21 cellular contexts compared by ENCODE assay signal in the genomic region with DNA sequence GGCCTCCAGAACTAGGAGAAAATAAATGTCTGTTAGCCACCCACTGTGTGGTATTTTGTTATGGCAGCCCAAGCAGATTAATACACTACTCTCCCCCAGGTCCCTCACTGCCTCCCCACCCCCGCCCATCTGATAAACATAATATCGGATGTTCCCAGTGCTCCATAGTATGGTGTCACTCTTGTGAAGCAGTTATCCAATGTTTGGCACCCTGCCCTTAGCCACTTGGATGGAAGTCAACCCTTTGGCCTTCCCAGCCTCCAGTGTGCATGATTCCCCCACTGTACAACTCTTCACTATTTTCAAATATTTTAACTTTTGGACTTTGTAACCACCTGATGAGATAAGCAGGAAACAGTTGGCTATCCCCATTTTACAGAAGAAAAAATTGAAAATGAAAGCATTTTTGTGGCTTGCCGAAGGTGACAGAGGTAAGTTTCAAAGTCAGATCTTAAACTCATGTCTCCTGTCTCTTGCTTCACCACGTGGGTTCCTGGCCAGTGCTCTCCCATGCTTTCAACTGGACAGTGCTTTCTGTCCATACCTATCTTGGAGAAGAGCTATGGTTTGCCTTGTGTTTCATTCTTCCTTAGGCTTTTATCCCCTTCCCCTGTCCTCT. TPM values are rescaled to one million over a fixed set of nuclear protein-coding genes. Genes with fewer than 3 reads are reported as not detected.
DNase-seq lines count a peak whose midpoint lies in the region; ATAC-seq and TF ChIP-seq lines count a peak whose summit lies in the region.
"Had no signal": no experiment of that assay in that cellular context is flagged by ENCODE, and none has a peak within 500 bp of the region (broad histone marks: within the 10 kb centered on the region; RNA-seq: fewer than 3 reads in every experiment).

No MANE protein-coding gene starts in this region.

- peaks cover 33% of the 10 kb centered on the region for H3K4me1 Mint-ChIP-seq in activated CD8-positive, alpha-beta memory T cell treated with anti-CD3 and anti-CD28 coated beads, Interleukin-2, amount 10 ng/mL, durations not matched to agents 7 days and 5 days
- peaks cover 34 to 35% of the 10 kb centered on the region in 2 donors for H3K4me1 Mint-ChIP-seq in effector memory CD8-positive, alpha-beta T cell (ENCODE audit: low read depth in 2 of 2)
- peaks cover 32% of the 10 kb centered on the region for H3K4me1 Mint-ChIP-seq in stimulated activated effector memory CD8-positive, alpha-beta T cell treated with anti-CD3 and anti-CD28 coated beads, Interleukin-12 subunit alpha, Interleukin-12 subunit beta, amount 100 ng/mL, for 72 hours
- H3K4me1 Mint-ChIP-seq in HFFc6 (ENCODE audit: low read depth), result peaks cover 16% of the 10 kb centered on the region

- H3K9me3 Mint-ChIP-seq in activated CD8-positive, alpha-beta memory T cell treated with anti-CD3 and anti-CD28 coated beads, Interleukin-2, amount 10 ng/mL, durations not matched to agents 7 days and 5 days (ENCODE audit: low read depth), result peaks cover 15% of the 10 kb centered on the region
- peaks cover 8 to 14% of the 10 kb centered on the region in 2 donors for H3K9me3 Mint-ChIP-seq in effector memory CD8-positive, alpha-beta T cell
- peaks cover 14% of the 10 kb centered on the region for H3K9me3 Mint-ChIP-seq in stimulated activated effector memory CD8-positive, alpha-beta T cell treated with anti-CD3 and anti-CD28 coated beads, Interleukin-12 subunit alpha, Interleukin-12 subunit beta, amount 100 ng/mL, for 72 hours
- peaks cover 13% of the 10 kb centered on the region for H3K9me3 Mint-ChIP-seq in HFFc6

- ATAC-seq in activated CD8-positive, alpha-beta memory T cell treated with anti-CD3 and anti-CD28 coated beads, Interleukin-2, amount 10 ng/mL, durations not matched to agents 7 days and 5 days, result peak; percentile 59
- no peak for ATAC-seq in effector memory CD8-positive, alpha-beta T cell (replicated peaks)
- ATAC-seq in stimulated activated effector memory CD8-positive, alpha-beta T cell treated with anti-CD3 and anti-CD28 coated beads, Interleukin-12 subunit alpha, Interleukin-12 subunit beta, amount 100 ng/mL, for 72 hours, result no peak
- ATAC-seq in GM21390 (IDR thresholded peaks at IDR 0.05; ENCODE audit: unreplicated experiment), result no peak
- ATAC-seq: HCT116; stimulated activated naive CD8-positive, alpha-beta T cell treated with anti-CD3 and anti-CD28 coated beads, Interleukin-15, Interleukin-2, amounts not matched to agents 100 U/mL and 50 U/mL, for 24 hours had no signal

- peaks cover 24% of the 10 kb centered on the region for H3K36me3 Mint-ChIP-seq in activated CD8-positive, alpha-beta memory T cell treated with anti-CD3 and anti-CD28 coated beads, Interleukin-2, amount 10 ng/mL, durations not matched to agents 7 days and 5 days
- H3K36me3 Mint-ChIP-seq in effector memory CD8-positive, alpha-beta T cell (ENCODE audit: insufficient read depth), result no peaks in the 10 kb centered on the region
- H3K36me3 Mint-ChIP-seq in stimulated activated effector memory CD8-positive, alpha-beta T cell treated with anti-CD3 and anti-CD28 coated beads, Interleukin-12 subunit alpha, Interleukin-12 subunit beta, amount 100 ng/mL, for 72 hours, result no peaks in the 10 kb centered on the region
- H3K36me3 Mint-ChIP-seq in HFFc6 (ENCODE audit: low read depth), result peaks cover 21% of the 10 kb centered on the region

- CTCF ChIA-PET in activated CD8-positive, alpha-beta memory T cell treated with anti-CD3 and anti-CD28 coated beads, Interleukin-2, amount 10 ng/mL, durations not matched to agents 7 days and 5 days (lab: Charles Lee), result interaction anchor here (2.6 kb wide), 1 partner anchor 11 kb away, joined by 6 read pairs; no protein-coding TSS in a partner anchor

- H3K27ac Mint-ChIP-seq in activated CD8-positive, alpha-beta memory T cell treated with anti-CD3 and anti-CD28 coated beads, Interleukin-2, amount 10 ng/mL, durations not matched to agents 7 days and 5 days, result no peak overlapping the region
- peak overlapping the region; percentile 72 to 86 for H3K27ac Mint-ChIP-seq in effector memory CD8-positive, alpha-beta T cell
- H3K27ac Mint-ChIP-seq in stimulated activated effector memory CD8-positive, alpha-beta T cell treated with anti-CD3 and anti-CD28 coated beads, Interleukin-12 subunit alpha, Interleukin-12 subunit beta, amount 100 ng/mL, for 72 hours, result peak overlapping the region; percentile 43
- no peak overlapping the region for H3K27ac Mint-ChIP-seq in HFFc6
- H3K27ac Mint-ChIP-seq: activated naive CD8-positive, alpha-beta T cell treated with anti-CD3 and anti-CD28 coated beads for 36 hours had no signal

- no peak for TF ChIP-seq CTCF in GM10266 (IDR thresholded peaks at IDR 0.05; ENCODE audit: control insufficient read depth, insufficient read depth, low read depth, missing control alignments)
- no peak for TF ChIP-seq CTCF in HFFc6 (IDR thresholded peaks at IDR 0.05)

- H3K27me3 Mint-ChIP-seq in activated CD8-positive, alpha-beta memory T cell treated with anti-CD3 and anti-CD28 coated beads, Interleukin-2, amount 10 ng/mL, durations not matched to agents 7 days and 5 days, result no peaks in the 10 kb centered on the region
- no peaks in the 10 kb centered on the region for H3K27me3 Mint-ChIP-seq in effector memory CD8-positive, alpha-beta T cell
- H3K27me3 Mint-ChIP-seq in HFFc6 (ENCODE audit: insufficient read depth), result peaks cover 1% of the 10 kb centered on the region; the same call in 1 of the 2 replicates
- H3K27me3 Mint-ChIP-seq: activated naive CD8-positive, alpha-beta T cell treated with anti-CD3 and anti-CD28 coated beads for 36 hours had no signal

- DNase-seq in activated CD8-positive, alpha-beta memory T cell treated with anti-CD3 and anti-CD28 coated beads, Interleukin-2, amount 10 ng/mL, durations not matched to agents 7 days and 5 days, result peak; percentile 37
- no peak for DNase-seq in activated CD8-positive, alpha-beta memory T cell treated with anti-CD3 and anti-CD28 coated beads for 24 hours
- DNase-seq in M059J (ENCODE audit: low read depth) (peak; percentile 9), GM10266 (ENCODE audit: extremely low spot score) (no peak), HFFc6 (no peak)
- DNase-seq in effector memory CD8-positive, alpha-beta T cell, result no peak
- no peak for DNase-seq in stimulated activated effector memory CD8-positive, alpha-beta T cell treated with anti-CD3 and anti-CD28 coated beads, Interleukin-12 subunit alpha, Interleukin-12 subunit beta, amount 100 ng/mL, for 72 hours (ENCODE audit: low spot score in 2 of 2)
- DNase-seq: activated CD4-positive, alpha-beta T cell treated with anti-CD3 and anti-CD28 coated beads for 4 hours; activated naive CD8-positive, alpha-beta T cell treated with anti-CD3 and anti-CD28 coated beads for 36 hours; activated T-cell treated with anti-CD3 and anti-CD28 coated beads, Interleukin-2, amount 50 U/mL, for 1 hour; erythroblast; Karpas-422; NCI-H2171; NCI-H748 treated with DMSO at 0.1 percent for 48 hours; retina; stimulated activated naive CD8-positive, alpha-beta T cell treated with anti-CD3 and anti-CD28 coated beads, Interleukin-15, Interleukin-2, amounts not matched to agents 100 U/mL and 50 U/mL, for 24 hours; trophoblast cell had no signal

- H3K4me3 Mint-ChIP-seq in activated CD8-positive, alpha-beta memory T cell treated with anti-CD3 and anti-CD28 coated beads, Interleukin-2, amount 10 ng/mL, durations not matched to agents 7 days and 5 days, result no peak overlapping the region
- H3K4me3 Mint-ChIP-seq in effector memory CD8-positive, alpha-beta T cell, result peak overlapping the region; percentile 33 to 58
- peak overlapping the region; percentile 3 for H3K4me3 Mint-ChIP-seq in stimulated activated effector memory CD8-positive, alpha-beta T cell treated with anti-CD3 and anti-CD28 coated beads, Interleukin-12 subunit alpha, Interleukin-12 subunit beta, amount 100 ng/mL, for 72 hours
- H3K4me3 Mint-ChIP-seq in HFFc6, result no peak overlapping the region
- H3K4me3 Mint-ChIP-seq: activated naive CD8-positive, alpha-beta T cell treated with anti-CD3 and anti-CD28 coated beads for 36 hours; neural progenitor cell had no signal

RNA-seq across cellular contexts. Expression of a gene that starts 53.2 kb away (rescaled TPM):
- total RNA-seq in activated CD8-positive, alpha-beta memory T cell treated with anti-CD3 and anti-CD28 coated beads, Interleukin-2, amount 10 ng/mL, durations not matched to agents 7 days and 5 days, result not detected
- total RNA-seq in M059J (2014; rRNA removed; shearing (Covaris generic)), result 7.0 and 9.9 TPM in 2 replicates
- under 1 TPM; 0.02 to 0.13 (median 0.06) TPM for total RNA-seq in HFFc6 (2021; fragmentation: NEBNext Ultra II Directional; extraction: Animal tissue kit (Norgen Biotek cat#: 25700))
- total RNA-seq: activated naive CD8-positive, alpha-beta T cell treated with anti-CD3 and anti-CD28 coated beads for 36 hours; Peyer's patch had no signal

Comparison
In these comparisons a context has a peak if more than half of its experiments do, and no peak if none do; other contexts are left out.
1. DNase-seq: peak in activated CD8-positive, alpha-beta memory T cell treated with anti-CD3 and anti-CD28 coated beads, Interleukin-2, amount 10 ng/mL, durations not matched to agents 7 days and 5 days (single experiment) and M059J (single experiment); none in activated CD8-positive, alpha-beta memory T cell treated with anti-CD3 and anti-CD28 coated beads for 24 hours (single experiment), effector memory CD8-positive, alpha-beta T cell (0 of 3), stimulated activated effector memory CD8-positive, alpha-beta T cell treated with anti-CD3 and anti-CD28 coated beads, Interleukin-12 subunit alpha, Interleukin-12 subunit beta, amount 100 ng/mL, for 72 hours (0 of 2), GM10266 (single experiment) and HFFc6 (single experiment).
2. H3K27ac Mint-ChIP-seq: peak in effector memory CD8-positive, alpha-beta T cell (2 of 2) and stimulated activated effector memory CD8-positive, alpha-beta T cell treated with anti-CD3 and anti-CD28 coated beads, Interleukin-12 subunit alpha, Interleukin-12 subunit beta, amount 100 ng/mL, for 72 hours (single experiment); none in activated CD8-positive, alpha-beta memory T cell treated with anti-CD3 and anti-CD28 coated beads, Interleukin-2, amount 10 ng/mL, durations not matched to agents 7 days and 5 days (single experiment) and HFFc6 (single experiment).
3. H3K4me3 Mint-ChIP-seq: peak in effector memory CD8-positive, alpha-beta T cell (2 of 2) and stimulated activated effector memory CD8-positive, alpha-beta T cell treated with anti-CD3 and anti-CD28 coated beads, Interleukin-12 subunit alpha, Interleukin-12 subunit beta, amount 100 ng/mL, for 72 hours (single experiment); none in activated CD8-positive, alpha-beta memory T cell treated with anti-CD3 and anti-CD28 coated beads, Interleukin-2, amount 10 ng/mL, durations not matched to agents 7 days and 5 days (single experiment) and HFFc6 (single experiment).